Comparison of ENCODE assay signal across 8 cellular contexts in the genomic region with DNA sequence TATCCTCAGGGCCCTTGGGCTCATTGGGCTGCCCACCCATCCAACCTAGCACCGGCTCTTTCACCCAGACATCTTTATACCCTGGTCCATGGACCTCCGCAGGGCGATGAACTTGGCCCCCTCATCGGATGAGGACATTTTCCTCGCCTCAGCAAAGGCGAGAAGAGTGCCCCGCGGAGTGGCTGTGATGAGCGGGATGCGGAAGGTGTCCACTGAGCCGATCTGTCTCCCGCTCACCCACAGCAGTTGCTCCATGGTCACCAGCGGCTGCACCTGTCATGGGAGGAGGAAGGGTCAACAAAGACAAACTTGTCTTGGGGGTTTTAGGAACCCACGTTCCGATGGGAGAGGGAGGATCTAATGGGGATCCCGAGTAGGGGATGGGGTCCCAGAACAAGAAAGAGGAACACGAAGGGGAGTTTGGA. TPM values are rescaled to one million over a fixed set of nuclear protein-coding genes. Genes with fewer than 3 reads are reported as not detected.
A peak's percentile ranks its signal among the peaks of the same experiment; 100 is the strongest.
DNase-seq lines count a peak whose midpoint lies in the region; ATAC-seq and TF ChIP-seq lines count a peak whose summit lies in the region.

No MANE protein-coding gene starts in this region.

- TF ChIP-seq CTCF in brain microvascular endothelial cell (IDR thresholded peaks at IDR 0.05; ENCODE audit: low read depth, low read length, missing control alignments) (no peak), upper lobe of left lung (IDR thresholded peaks at IDR 0.05) (no peak)

- H2AK5ac ChIP-seq in mesenchymal stem cell (ENCODE audit: low read length, severe bottlenecking), result no peak overlapping the region

- no peak for TF ChIP-seq POLR2A in upper lobe of left lung (IDR thresholded peaks at IDR 0.05)

- H3K27me3 Mint-ChIP-seq in activated naive CD4-positive, alpha-beta T cell treated with anti-CD3 and anti-CD28 coated beads, Interleukin-2, amount 50 U/mL, for 24 hours, result no peaks in the 10 kb centered on the region

- H3K27ac Mint-ChIP-seq in activated naive CD4-positive, alpha-beta T cell treated with anti-CD3 and anti-CD28 coated beads, Interleukin-2, amount 50 U/mL, for 24 hours, result peak overlapping the region; percentile 85

- H3K36me3 ChIP-seq in brain microvascular endothelial cell (replicated peaks) (peaks cover 20% of the 10 kb centered on the region), mesenchymal stem cell (ENCODE audit: control insufficient read depth in 1 of 2, insufficient read depth in 2 of 2, low read depth in 1 of 2, low read length in 2 of 2) (peaks cover 31 to 41% of the 10 kb centered on the region in 2 experiments), upper lobe of left lung (peaks cover 10 to 43% (median 31%) of the 10 kb centered on the region in 4 donors)

- 64% methylated on average over 17 of the region's 17 CpGs for WGBS in mesenchymal stem cell
- WGBS in upper lobe of left lung, 2 donors, result 44 to 47% methylated on average over 15 to 17 of the region's 17 CpGs

- in situ Hi-C loops in brain microvascular endothelial cell (cut with HindIII; ENCODE audit: low pct_ligation_motif_present, low sequenced_read_pairs), result no loop called here

- H3K4me1 Mint-ChIP-seq in activated naive CD4-positive, alpha-beta T cell treated with anti-CD3 and anti-CD28 coated beads, Interleukin-2, amount 50 U/mL, for 24 hours, result peaks cover 21% of the 10 kb centered on the region

- no peaks in the 10 kb centered on the region for H3K9me3 Mint-ChIP-seq in activated naive CD4-positive, alpha-beta T cell treated with anti-CD3 and anti-CD28 coated beads, Interleukin-2, amount 50 U/mL, for 24 hours

- no peak overlapping the region for H2BK120ac ChIP-seq in mesenchymal stem cell (ENCODE audit: low read depth, low read length)

- peaks cover 33% of the 10 kb centered on the region for H3K79me1 ChIP-seq in mesenchymal stem cell (replicated peaks; ENCODE audit: low read length, poor library complexity, severe bottlenecking)

- H3K27me3 ChIP-seq in brain microvascular endothelial cell (replicated peaks), result no peaks in the 10 kb centered on the region
- no peaks in the 10 kb centered on the region for H3K27me3 ChIP-seq in mesenchymal stem cell (ENCODE audit: control insufficient read depth in 1 of 2, insufficient read depth in 1 of 2, low read length in 2 of 2)
- no peaks in the 10 kb centered on the region for H3K27me3 ChIP-seq in upper lobe of left lung

- H3K9ac ChIP-seq in mesenchymal stem cell (ENCODE audit: low read length), result peak overlapping the region; percentile 97

- peaks cover 2% of the 10 kb centered on the region for H3K36me3 Mint-ChIP-seq in activated naive CD4-positive, alpha-beta T cell treated with anti-CD3 and anti-CD28 coated beads, Interleukin-2, amount 50 U/mL, for 24 hours

- peak overlapping the region; percentile 12 for H2BK15ac ChIP-seq in mesenchymal stem cell (ENCODE audit: low read depth, poor library complexity, severe bottlenecking)

- TF ChIP-seq EP300 in upper lobe of left lung (IDR thresholded peaks at IDR 0.05), result no peak

- no peaks in the 10 kb centered on the region for H3K9me3 ChIP-seq in mesenchymal stem cell (ENCODE audit: control insufficient read depth, low read length)
- H3K9me3 ChIP-seq in upper lobe of left lung, result no peaks in the 10 kb centered on the region

- peak overlapping the region in 1 of 2 experiments; percentile 2 for H3K23ac ChIP-seq in mesenchymal stem cell (ENCODE audit: low read length in 2 of 2)

- H3K4me3 ChIP-seq in brain microvascular endothelial cell (ENCODE audit: low read depth, low read length), result peak overlapping the region; percentile 94
- H3K4me3 ChIP-seq in mesenchymal stem cell (ENCODE audit: insufficient read depth in 1 of 2, low read depth in 1 of 2, low read length in 2 of 2), result peak overlapping the region; percentile 66 to 99
- peak overlapping the region; percentile 74 to 95 (median 84) for H3K4me3 ChIP-seq in upper lobe of left lung

- H3K14ac ChIP-seq in mesenchymal stem cell (ENCODE audit: low read length in 2 of 2), result peak overlapping the region in 1 of 2 experiments; percentile 81

- peak overlapping the region; percentile 87 for H3K27ac ChIP-seq in brain microvascular endothelial cell
- H3K27ac ChIP-seq in mesenchymal stem cell (ENCODE audit: low read length, poor library complexity, severe bottlenecking), result no peak overlapping the region
- H3K27ac ChIP-seq in upper lobe of left lung, result peak overlapping the region; percentile 87 to 94 (median 90)

- H4K8ac ChIP-seq in mesenchymal stem cell (ENCODE audit: low read length), result no peak overlapping the region

- ATAC-seq in upper lobe of left lung (ENCODE audit: low FRiP score in 2 of 2), result no peak
- ATAC-seq in GM21423 (IDR thresholded peaks at IDR 0.05; ENCODE audit: unreplicated experiment), result no peak
- ATAC-seq in HG03378 (IDR thresholded peaks at IDR 0.05; ENCODE audit: unreplicated experiment), result no peak

- H3K4ac ChIP-seq in mesenchymal stem cell (ENCODE audit: low read depth in 1 of 2, low read length in 2 of 2), result peak overlapping the region in 1 of 2 experiments; percentile 69

- H2BK12ac ChIP-seq in mesenchymal stem cell (ENCODE audit: low read length in 2 of 2), result peak overlapping the region in 1 of 2 experiments; percentile 7

- H3K4me2 ChIP-seq in mesenchymal stem cell (ENCODE audit: low read length, poor library complexity, severe bottlenecking), result peak overlapping the region; percentile 95

- peak overlapping the region; percentile 24 for H2BK5ac ChIP-seq in mesenchymal stem cell (ENCODE audit: low read depth, low read length, poor library complexity, severe bottlenecking)

- H3K18ac ChIP-seq in mesenchymal stem cell (ENCODE audit: low read depth in 1 of 2, low read length in 2 of 2), result peak overlapping the region; percentile 40

- no peak for DNase-seq in activated naive CD4-positive, alpha-beta T cell treated with Interleukin-2 at 50 U/mL for 16 hours
- no peak for DNase-seq in brain microvascular endothelial cell
- DNase-seq in mesenchymal stem cell, result no peak
- DNase-seq in upper lobe of left lung, result no peak
- no peak for DNase-seq in NCI-H526 (lab: John Stamatoyannopoulos, UW)

- peak overlapping the region; percentile 97 for H3K4me3 Mint-ChIP-seq in activated naive CD4-positive, alpha-beta T cell treated with anti-CD3 and anti-CD28 coated beads, Interleukin-2, amount 50 U/mL, for 24 hours

- no peak overlapping the region for H2AFZ ChIP-seq in mesenchymal stem cell (ENCODE audit: low read depth, low read length)

- no peak overlapping the region for H4K91ac ChIP-seq in mesenchymal stem cell (ENCODE audit: low read length)

- H3K4me1 ChIP-seq in mesenchymal stem cell (ENCODE audit: control insufficient read depth, insufficient read depth, low read depth, low read length) (peaks cover 11% of the 10 kb centered on the region), upper lobe of left lung (peaks cover 16 to 38% (median 24%) of the 10 kb centered on the region in 4 donors)

RNA-seq across cellular contexts. Expression of a gene that starts 0.7 kb away (rescaled TPM):
- 140 TPM for polyA plus RNA-seq in mesenchymal stem cell (2013, experiment 1 of 2)
- polyA plus RNA-seq in mesenchymal stem cell (2013, experiment 2 of 2), result 145 TPM
- 10 to 100 TPM; 28.3 to 90.3 (median 64.6) TPM for total RNA-seq in upper lobe of left lung

RNA-seq across cellular contexts. Expression of a gene that starts 16.9 kb away (rescaled TPM):
- 0.03 TPM for polyA plus RNA-seq in mesenchymal stem cell (2013, experiment 1 of 2)
- polyA plus RNA-seq in mesenchymal stem cell (2013, experiment 2 of 2), result not detected
- total RNA-seq in upper lobe of left lung, result 10 to 100 TPM; 19.1 to 84.2 (median 42.0) TPM

RNA-seq across cellular contexts. Expression of a gene that starts 34.4 kb away (rescaled TPM):
- polyA plus RNA-seq in mesenchymal stem cell (2013, experiment 1 of 2), result 29.0 TPM
- 26.7 TPM for polyA plus RNA-seq in mesenchymal stem cell (2013, experiment 2 of 2)
- total RNA-seq in upper lobe of left lung, result 100 to 1,000 TPM in 5 of 6 donors, 10 to 100 TPM in 1; 92.2 to 177 (median 127) TPM

RNA-seq across cellular contexts. Expression of a gene that starts 35.6 kb away (rescaled TPM):
- 34.5 TPM for polyA plus RNA-seq in mesenchymal stem cell (2013, experiment 1 of 2)
- polyA plus RNA-seq in mesenchymal stem cell (2013, experiment 2 of 2), result 33.2 TPM
- total RNA-seq in upper lobe of left lung, result 10 to 100 TPM; 23.6 to 57.3 (median 41.7) TPM

RNA-seq across cellular contexts. Expression of a gene that starts 40.0 kb away (rescaled TPM):
- polyA plus RNA-seq in mesenchymal stem cell (2013, experiment 1 of 2), result 2.8 TPM
- 2.8 TPM for polyA plus RNA-seq in mesenchymal stem cell (2013, experiment 2 of 2)
- 1 to 10 TPM; 1.0 to 7.5 (median 2.2) TPM for total RNA-seq in upper lobe of left lung
